11 cellular contexts compared by ENCODE assay signal in the genomic region with DNA sequence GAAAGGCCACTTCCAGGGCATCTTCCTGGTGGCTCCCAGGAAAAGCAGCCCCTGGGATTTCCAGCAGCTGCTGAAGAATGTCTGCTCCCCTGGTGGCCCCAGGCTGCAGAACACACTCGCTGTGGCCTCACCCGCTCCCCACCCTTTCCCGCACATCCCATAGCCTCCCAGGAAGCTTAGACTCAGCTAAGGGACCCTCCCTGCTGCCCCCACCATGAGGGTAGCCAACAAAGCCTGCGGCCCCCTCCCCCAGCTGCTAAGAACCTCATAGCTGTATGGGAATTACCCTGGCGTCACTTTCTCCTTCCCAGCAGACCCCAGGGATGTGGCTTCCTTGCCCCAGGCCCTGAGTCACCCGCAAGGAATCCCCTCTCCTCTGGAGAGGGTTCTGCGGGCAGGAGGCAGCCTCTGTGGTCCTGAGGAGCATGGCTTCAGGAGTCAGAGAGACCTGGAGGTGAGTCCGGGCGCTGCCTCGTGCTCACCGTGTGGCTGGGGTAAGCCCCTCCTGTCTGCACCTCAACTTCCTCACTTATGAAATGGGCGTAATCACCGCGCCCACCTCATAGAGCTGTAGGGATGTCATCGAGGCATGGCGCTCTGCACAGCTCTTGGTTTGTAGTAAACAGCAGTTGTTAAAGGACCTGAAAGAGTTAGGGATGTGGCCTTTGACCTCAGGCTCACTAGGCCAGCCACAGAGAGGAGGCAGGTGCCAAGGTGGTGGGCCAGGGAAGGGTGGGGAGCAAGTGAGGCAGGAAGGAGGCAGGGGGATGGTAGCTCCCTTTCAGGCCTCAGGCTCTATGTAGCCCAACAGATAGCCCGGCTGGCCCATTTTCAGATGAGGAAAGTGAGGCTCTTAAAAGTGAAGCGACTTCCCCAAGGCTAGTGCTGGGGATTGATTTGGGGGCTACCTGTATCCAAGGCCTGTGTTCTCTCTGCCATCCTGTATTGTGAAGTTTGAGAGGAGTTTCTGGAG.
DNase-seq lines count a peak whose midpoint lies in the region; ATAC-seq, FAIRE-seq and TF ChIP-seq lines count a peak whose summit lies in the region.
"Had no signal": no experiment of that assay in that cellular context is flagged by ENCODE, and none has a peak within 500 bp of the region (broad histone marks: within the 10 kb centered on the region; RNA-seq: fewer than 3 reads in every experiment).

No MANE protein-coding gene starts in this region.

- H3K27me3 ChIP-seq in heart left ventricle = no peaks in the 10 kb centered on the region
- H3K27me3 ChIP-seq in keratinocyte (ENCODE audit: control insufficient read depth, extremely low read depth, insufficient read depth, low read length) = peaks cover 4% of the 10 kb centered on the region
- no peaks in the 10 kb centered on the region for H3K27me3 ChIP-seq in vagina
- H3K27me3 ChIP-seq in esophagus squamous epithelium = peaks cover 0 to 4% (median 0%) of the 10 kb centered on the region in 4 donors

- H3K4me3 ChIP-seq in heart left ventricle (no peak overlapping the region), keratinocyte (ENCODE audit: control insufficient read depth in 2 of 3, extremely low read depth in 1 of 3, insufficient read depth in 2 of 3, low read depth in 1 of 3, low read length in 3 of 3) (no peak overlapping the region), vagina (no peak overlapping the region), esophagus squamous epithelium (no peak overlapping the region)
- H3K4me3 ChIP-seq: SK-N-MC had no signal

- DNase-seq in heart left ventricle = peak in 1 of 5 donors; percentile 54
- no peak for DNase-seq in left ventricle myocardium superior
- DNase-seq in astrocyte of the hippocampus (ENCODE audit: low read depth, low spot score) = peak; percentile 86
- no peak for DNase-seq in keratinocyte (ENCODE audit: low read depth, low spot score)
- DNase-seq in vagina (ENCODE audit: extremely low spot score in 2 of 2) = peak; percentile 80 to 95
- DNase-seq in esophagus squamous epithelium (lab: John Stamatoyannopoulos, UW) = no peak
- no peak for DNase-seq in NOMO-1 (lab: John Stamatoyannopoulos, UW; ENCODE audit: unreplicated experiment in 2 of 2)
- no peak for DNase-seq in NCI-H1417 (lab: John Stamatoyannopoulos, UW)
- DNase-seq: activated CD4-positive, CD25-positive, alpha-beta regulatory T cell treated with anti-CD3 and anti-CD28 coated beads, Interleukin-2, amount 50 U/mL, for 72 hours; NCI-H1436 treated with DMSO at 0.1 percent for 48 hours had no signal

- WGBS in heart left ventricle, 4 donors = 79 to 87% (median 82%) methylated on average over 14 to 18 of the region's 18 CpGs
- 90 to 93% methylated on average over 8 to 14 of the region's 18 CpGs for WGBS in esophagus squamous epithelium, 2 donors

- no peaks in the 10 kb centered on the region for H3K9me1 ChIP-seq in keratinocyte (ENCODE audit: control insufficient read depth, extremely low read depth, insufficient read depth, low read length)

- H3K79me2 ChIP-seq in keratinocyte (ENCODE audit: control insufficient read depth, insufficient read depth, low read length) = no peaks in the 10 kb centered on the region

- TF ChIP-seq CTCF in heart left ventricle (IDR thresholded peaks at IDR 0.05) (no peak), keratinocyte (optimal IDR thresholded peaks at IDR 0.05 in 1 of 3, IDR thresholded peaks at IDR 0.05 in 1 of 3, conservative IDR thresholded peaks at IDR 0.05 in 1 of 3; ENCODE audit: extremely low read depth in 1 of 3, insufficient read depth in 2 of 3, low read length in 3 of 3) (no peak), vagina (IDR thresholded peaks at IDR 0.05) (no peak), esophagus squamous epithelium (IDR thresholded peaks at IDR 0.05) (no peak)

- H3K27ac ChIP-seq in heart left ventricle (peak overlapping the region in 7 of 12 donors; percentile 1 to 53 (median 19)), keratinocyte (ENCODE audit: control insufficient read depth, insufficient read depth, low read length) (peak overlapping the region; percentile 31), vagina (no peak overlapping the region), esophagus squamous epithelium (no peak overlapping the region)
- H3K27ac ChIP-seq: SK-N-MC had no signal

- intact Hi-C loops in heart left ventricle (cut with DNase I) (loop anchor here in 9 of 10 donors (2.0 to 5.0 kb wide), 4 partner anchors 53 to 83 kb away; a partner anchor contains a TSS), left ventricle myocardium superior (cut with micrococcal nuclease) (loop anchor here (10.0 kb wide), 1 partner anchor 65 kb away; no protein-coding TSS in a partner anchor), vagina (cut with DNase I) (loop anchor here (10.0 kb wide), 1 partner anchor 75 kb away; a partner anchor contains a TSS), esophagus squamous epithelium (cut with DNase I) (no loop called here)

- FAIRE-seq in keratinocyte (lab: Jason Lieb, UNC) = no peak

- H3K9ac ChIP-seq in keratinocyte (ENCODE audit: control insufficient read depth, extremely low read depth, insufficient read depth, low read length) = no peak overlapping the region

- no peaks in the 10 kb centered on the region for H4K20me1 ChIP-seq in keratinocyte (ENCODE audit: control insufficient read depth, extremely low read depth, insufficient read depth, low read length)

- dilution Hi-C loops in keratinocyte (cut with MboI; ENCODE audit: extremely low pct_ligation_motif_present, low sequenced_read_pairs) = no loop called here

- H2AFZ ChIP-seq in keratinocyte (ENCODE audit: control insufficient read depth, low read length) = no peak overlapping the region

- H3K9me3 ChIP-seq in heart left ventricle (no peaks in the 10 kb centered on the region), keratinocyte (ENCODE audit: control insufficient read depth, low read depth, low read length) (no peaks in the 10 kb centered on the region), vagina (no peaks in the 10 kb centered on the region), esophagus squamous epithelium (no peaks in the 10 kb centered on the region)

- no peaks in the 10 kb centered on the region for H3K36me3 ChIP-seq in heart left ventricle
- H3K36me3 ChIP-seq in keratinocyte (ENCODE audit: control insufficient read depth in 2 of 2, extremely low read depth in 1 of 2, insufficient read depth in 2 of 2, low read length in 2 of 2) = no peaks in the 10 kb centered on the region
- no peaks in the 10 kb centered on the region for H3K36me3 ChIP-seq in vagina
- H3K36me3 ChIP-seq in esophagus squamous epithelium = no peaks in the 10 kb centered on the region

- peak overlapping the region; percentile 10 for H3K4me2 ChIP-seq in keratinocyte (ENCODE audit: control insufficient read depth, extremely low read depth, insufficient read depth, low read depth, low read length)

- H3K4me1 ChIP-seq in heart left ventricle (peaks cover 3 to 40% (median 26%) of the 10 kb centered on the region in 12 donors), keratinocyte (ENCODE audit: control insufficient read depth, extremely low read depth, insufficient read depth, low read length) (peaks cover 3% of the 10 kb centered on the region), vagina (peaks cover 30% of the 10 kb centered on the region), esophagus squamous epithelium (peaks cover 0 to 22% (median 22%) of the 10 kb centered on the region in 3 donors)

- no peak for TF ChIP-seq POLR2A in heart left ventricle (IDR thresholded peaks at IDR 0.05)
- no peak for TF ChIP-seq POLR2A in vagina (IDR thresholded peaks at IDR 0.05)
- TF ChIP-seq POLR2A in esophagus squamous epithelium (IDR thresholded peaks at IDR 0.05) = no peak

- peak in 1 of 4 donors; percentile 7 for ATAC-seq in heart left ventricle
- ATAC-seq in left ventricle myocardium superior = no peak

Comparison
In these comparisons a context has a peak if more than half of its experiments do, and no peak if none do; other contexts are left out.
1. DNase-seq: peak in astrocyte of the hippocampus (single experiment) and vagina (2 of 2); none in left ventricle myocardium superior (single experiment), keratinocyte (single experiment), esophagus squamous epithelium (single experiment), NOMO-1 (0 of 2) and NCI-H1417 (0 of 3).
2. H3K27ac ChIP-seq: peak in heart left ventricle (7 of 12) and keratinocyte (single experiment); none in vagina (single experiment) and esophagus squamous epithelium (0 of 4).